Comparison of ENCODE assay signal across 9 cellular contexts in genomic region chr14:61102549-61103466, GRCh38.
DNase-seq lines count a peak whose midpoint lies in the region; ATAC-seq and TF ChIP-seq lines count a peak whose summit lies in the region.
"Had no signal": no experiment of that assay in that cellular context is flagged by ENCODE, and none has a peak within 500 bp of the region (broad histone marks: within the 10 kb centered on the region; RNA-seq: fewer than 3 reads in every experiment).

No MANE protein-coding gene starts in this region.

- TF ChIP-seq RAD21 in liver (IDR thresholded peaks at IDR 0.05) = peak; percentile 28 to 37

- CTCF ChIA-PET in activated CD4-positive, alpha-beta memory T cell treated with anti-CD3 and anti-CD28 coated beads, Interleukin-2, amount 10 ng/mL, durations not matched to agents 7 days and 5 days (lab: Charles Lee) = no interaction called here
- CTCF ChIA-PET in CD4-positive, alpha-beta T cell (lab: Charles Lee) = no interaction called here

- H3K4me1 ChIP-seq in heart right ventricle (peaks cover 5 to 58% (median 40%) of the 10 kb centered on the region in 9 donors), liver (ENCODE audit: control insufficient read depth in 4 of 4, insufficient read depth in 4 of 4, low read length in 3 of 4) (peaks cover 2 to 12% (median 4%) of the 10 kb centered on the region in 4 donors), uterus (no peaks in the 10 kb centered on the region)

- H3K4me3 ChIP-seq in heart right ventricle (no peak overlapping the region), liver (ENCODE audit: low read depth in 1 of 3, low read length in 3 of 3) (no peak overlapping the region), uterus (no peak overlapping the region)

- H3K27me3 Mint-ChIP-seq in activated CD4-positive, alpha-beta memory T cell treated with anti-CD3 and anti-CD28 coated beads, Interleukin-2, amount 10 ng/mL, durations not matched to agents 7 days and 5 days = no peaks in the 10 kb centered on the region
- H3K27me3 Mint-ChIP-seq in CD4-positive, alpha-beta T cell = no peaks in the 10 kb centered on the region

- WGBS in heart right ventricle, 2 donors = 88 to 92% methylated on average over 10 of the region's 10 CpGs
- 56% methylated on average over 10 of the region's 10 CpGs for WGBS in liver

- POLR2A ChIA-PET in activated CD4-positive, alpha-beta memory T cell treated with anti-CD3 and anti-CD28 coated beads, Interleukin-2, amount 10 ng/mL, durations not matched to agents 7 days and 5 days (lab: Charles Lee) = interaction anchor here (1.0 to 1.2 kb wide), 3 partner anchors 17 to 122 kb away, joined by 3 to 4 read pairs (median 4); partner anchors contain the start of genes SLC38A6 and TRMT5
- POLR2A ChIA-PET in CD4-positive, alpha-beta T cell (lab: Charles Lee) = no interaction called here

- intact Hi-C loops in heart right ventricle (cut with DNase I) = no loop called here
- intact Hi-C loops in Right ventricle myocardium superior (cut with DNase I) = no loop called here
- intact Hi-C loops in uterus (cut with DNase I; ENCODE audit: low total_unique reads) = no loop called here
- intact Hi-C loops in CD4-positive, alpha-beta T cell (cut with DNase I, micrococcal nuclease) = no loop called here

- DNase-seq in heart right ventricle = no peak
- no peak for DNase-seq in Right ventricle myocardium superior
- DNase-seq in activated CD4-positive, alpha-beta memory T cell treated with anti-CD3 and anti-CD28 coated beads, Interleukin-2, amount 10 ng/mL, durations not matched to agents 7 days and 5 days = no peak
- DNase-seq in uterus = no peak
- DNase-seq in CD4-positive, alpha-beta T cell = no peak
- DNase-seq in NCI-H345 (lab: John Stamatoyannopoulos, UW) = no peak

- H3K4me3 Mint-ChIP-seq in activated CD4-positive, alpha-beta memory T cell treated with anti-CD3 and anti-CD28 coated beads, Interleukin-2, amount 10 ng/mL, durations not matched to agents 7 days and 5 days = peak overlapping the region; percentile 46
- no peak overlapping the region for H3K4me3 Mint-ChIP-seq in CD4-positive, alpha-beta T cell

- H3K27ac ChIP-seq in heart right ventricle (peak overlapping the region in 8 of 10 donors; percentile 13 to 81 (median 59)), liver (ENCODE audit: low read depth in 1 of 2, low read length in 2 of 2) (peak overlapping the region; percentile 23 to 35), uterus (peak overlapping the region; percentile 54 to 57)
- H3K27ac ChIP-seq in CD4-positive, alpha-beta T cell (ENCODE audit: low read depth, low read length) = no peak overlapping the region

- H3K27ac Mint-ChIP-seq in activated CD4-positive, alpha-beta memory T cell treated with anti-CD3 and anti-CD28 coated beads, Interleukin-2, amount 10 ng/mL, durations not matched to agents 7 days and 5 days = peak overlapping the region; percentile 94
- H3K27ac Mint-ChIP-seq in CD4-positive, alpha-beta T cell = no peak overlapping the region
- H3K27ac Mint-ChIP-seq: IgD-negative memory B cell had no signal

- peaks cover 26% of the 10 kb centered on the region for H3K9me3 Mint-ChIP-seq in activated CD4-positive, alpha-beta memory T cell treated with anti-CD3 and anti-CD28 coated beads, Interleukin-2, amount 10 ng/mL, durations not matched to agents 7 days and 5 days
- H3K9me3 Mint-ChIP-seq in CD4-positive, alpha-beta T cell = no peaks in the 10 kb centered on the region
- H3K9me3 Mint-ChIP-seq: IgD-negative memory B cell had no signal

- peaks cover 47% of the 10 kb centered on the region for H3K4me1 Mint-ChIP-seq in activated CD4-positive, alpha-beta memory T cell treated with anti-CD3 and anti-CD28 coated beads, Interleukin-2, amount 10 ng/mL, durations not matched to agents 7 days and 5 days
- no peaks in the 10 kb centered on the region for H3K4me1 Mint-ChIP-seq in CD4-positive, alpha-beta T cell (ENCODE audit: low read depth)

- peaks cover 31% of the 10 kb centered on the region for H3K36me3 Mint-ChIP-seq in activated CD4-positive, alpha-beta memory T cell treated with anti-CD3 and anti-CD28 coated beads, Interleukin-2, amount 10 ng/mL, durations not matched to agents 7 days and 5 days (ENCODE audit: low read depth)
- H3K36me3 Mint-ChIP-seq in CD4-positive, alpha-beta T cell (ENCODE audit: low read depth) = peaks cover 13% of the 10 kb centered on the region

- peaks cover 0 to 4% (median 0%) of the 10 kb centered on the region in 11 donors for H3K9me3 ChIP-seq in heart right ventricle
- no peaks in the 10 kb centered on the region for H3K9me3 ChIP-seq in liver (ENCODE audit: control insufficient read depth in 4 of 4, low read length in 3 of 4)
- no peaks in the 10 kb centered on the region for H3K9me3 ChIP-seq in uterus
- no peaks in the 10 kb centered on the region for H3K9me3 ChIP-seq in CD4-positive, alpha-beta T cell (ENCODE audit: control insufficient read depth, low read length)

- H3K27me3 ChIP-seq in heart right ventricle (no peaks in the 10 kb centered on the region), liver (ENCODE audit: control insufficient read depth in 4 of 4, insufficient read depth in 4 of 4, low read length in 3 of 4) (no peaks in the 10 kb centered on the region), uterus (no peaks in the 10 kb centered on the region)
- no peaks in the 10 kb centered on the region for H3K27me3 ChIP-seq in CD4-positive, alpha-beta T cell (ENCODE audit: control insufficient read depth, insufficient read depth, low read length)

- no peak for TF ChIP-seq POLR2A in uterus (IDR thresholded peaks at IDR 0.05)

- ATAC-seq in heart right ventricle = no peak
- no peak for ATAC-seq in Right ventricle myocardium superior (ENCODE audit: poor library complexity)
- no peak for ATAC-seq in CD4-positive, alpha-beta T cell (ENCODE audit: poor library complexity)
- ATAC-seq in activated CD4-positive, CD25-positive, alpha-beta regulatory T cell treated with anti-CD3 and anti-CD28 coated beads, Interleukin-2, amount 50 U/mL, for 24 hours = no peak

- TF ChIP-seq CTCF in heart right ventricle (IDR thresholded peaks at IDR 0.05) = no peak
- no peak for TF ChIP-seq CTCF in liver (IDR thresholded peaks at IDR 0.05; ENCODE audit: low read depth, low read length, missing input control)
- no peak for TF ChIP-seq CTCF in uterus (IDR thresholded peaks at IDR 0.05)
- TF ChIP-seq CTCF in CD4-positive, alpha-beta T cell (IDR thresholded peaks at IDR 0.05) = no peak

- no peak overlapping the region for H3K9ac ChIP-seq in liver (ENCODE audit: low read depth in 1 of 2, low read length in 2 of 2)

- H3K36me3 ChIP-seq in heart right ventricle (no peaks in the 10 kb centered on the region), liver (ENCODE audit: control insufficient read depth in 4 of 4, insufficient read depth in 3 of 4, low read depth in 1 of 4, low read length in 3 of 4) (no peaks in the 10 kb centered on the region), uterus (no peaks in the 10 kb centered on the region)

TF ChIP-seq in liver, 16 proteins besides CTCF, POLR2A, EP300 and RAD21 (continues in another document):
- TF ChIP-seq HNF4A (conservative IDR thresholded peaks at IDR 0.05) (peak; percentile 36 to 69), EGR1 (IDR thresholded peaks at IDR 0.05; ENCODE audit: low read depth in 2 of 2) (no peak), GABPA (IDR thresholded peaks at IDR 0.05 in 1 of 2, conservative IDR thresholded peaks at IDR 0.05 in 1 of 2) (no peak), YY1 (IDR thresholded peaks at IDR 0.05) (peak; percentile 77), TAF1 (conservative IDR thresholded peaks at IDR 0.05) (no peak), MAX (IDR thresholded peaks at IDR 0.05) (peak; percentile 76), SP1 (IDR thresholded peaks at IDR 0.05) (peak; percentile 82), JUND (IDR thresholded peaks at IDR 0.05) (peak in 1 of 2 donors; percentile 81), FOXA1 (IDR thresholded peaks at IDR 0.05) (peak; percentile 80), RXRA (IDR thresholded peaks at IDR 0.05) (peak; percentile 86 to 95), ZBTB33 (IDR thresholded peaks at IDR 0.05) (no peak), ATF3 (IDR thresholded peaks at IDR 0.05) (no peak), HNF4G (IDR thresholded peaks at IDR 0.05) (no peak), NR2F2 (IDR thresholded peaks at IDR 0.05) (peak; percentile 31)
